8 cellular contexts compared by ENCODE assay signal in genomic region chr12:25377475-25378179, GRCh38.
DNase-seq lines count a peak whose midpoint lies in the region; ATAC-seq and TF ChIP-seq lines count a peak whose summit lies in the region.

No MANE protein-coding gene starts in this region.

- peak overlapping the region; percentile 33 to 75 for H2BK12ac ChIP-seq in mesenchymal stem cell (ENCODE audit: low read length in 2 of 2)

- no peaks in the 10 kb centered on the region for H3K9me3 Mint-ChIP-seq in CD4-positive, alpha-beta T cell

- intact Hi-C loops in CD4-positive, alpha-beta T cell (cut with DNase I, micrococcal nuclease) = no loop called here
- intact Hi-C loops in left ventricle myocardium superior (cut with micrococcal nuclease) = no loop called here

- peak in 8 of 10 experiments; percentile 6 to 45 (median 25) for DNase-seq in CD4-positive, alpha-beta T cell
- DNase-seq in activated CD8-positive, alpha-beta memory T cell treated with anti-CD3 and anti-CD28 coated beads, Interleukin-2, amount 50 U/mL, for 24 hours (ENCODE audit: extremely low read depth) = peak; percentile 10
- DNase-seq in mesenchymal stem cell (peak; percentile 78), left ventricle myocardium superior (no peak), cerebellar nuclear complex (lab: John Stamatoyannopoulos, UW) (no peak)

- no peak overlapping the region for H2BK120ac ChIP-seq in mesenchymal stem cell (ENCODE audit: low read depth, low read length)

- no peak for TF ChIP-seq CTCF in CD4-positive, alpha-beta T cell (IDR thresholded peaks at IDR 0.05)

- H3K9ac ChIP-seq in mesenchymal stem cell (ENCODE audit: low read length) = no peak overlapping the region

- WGBS in mesenchymal stem cell = 34% methylated on average over 5 of the region's 5 CpGs

- peak overlapping the region; percentile 63 for H3K4me3 Mint-ChIP-seq in CD4-positive, alpha-beta T cell

- no peak overlapping the region for H4K91ac ChIP-seq in mesenchymal stem cell (ENCODE audit: low read length)

- no peaks in the 10 kb centered on the region for H3K27me3 ChIP-seq in CD4-positive, alpha-beta T cell (ENCODE audit: control insufficient read depth, insufficient read depth, low read length)
- H3K27me3 ChIP-seq in mesenchymal stem cell (ENCODE audit: control insufficient read depth in 1 of 2, insufficient read depth in 1 of 2, low read length in 2 of 2) = no peaks in the 10 kb centered on the region

- H3K36me3 ChIP-seq in mesenchymal stem cell (ENCODE audit: control insufficient read depth in 1 of 2, insufficient read depth in 2 of 2, low read depth in 1 of 2, low read length in 2 of 2) = no peaks in the 10 kb centered on the region

- H3K9me3 ChIP-seq in CD4-positive, alpha-beta T cell (ENCODE audit: control insufficient read depth, low read length) = no peaks in the 10 kb centered on the region
- no peaks in the 10 kb centered on the region for H3K9me3 ChIP-seq in mesenchymal stem cell (ENCODE audit: control insufficient read depth, low read length)

- peak; percentile 92 for ATAC-seq in CD4-positive, alpha-beta T cell (ENCODE audit: poor library complexity)
- ATAC-seq in HG02938 (IDR thresholded peaks at IDR 0.05; ENCODE audit: unreplicated experiment) (peak; percentile 78), left ventricle myocardium superior (no peak), GM19324 (IDR thresholded peaks at IDR 0.05; ENCODE audit: low FRiP score, unreplicated experiment) (no peak), GM21786 (IDR thresholded peaks at IDR 0.05; ENCODE audit: unreplicated experiment) (no peak)

- H3K4me1 ChIP-seq in mesenchymal stem cell (ENCODE audit: control insufficient read depth, insufficient read depth, low read depth, low read length) = no peaks in the 10 kb centered on the region

- no peak overlapping the region for H4K8ac ChIP-seq in mesenchymal stem cell (ENCODE audit: low read length)

- peak overlapping the region; percentile 26 for H3K27ac ChIP-seq in CD4-positive, alpha-beta T cell (ENCODE audit: low read depth, low read length)
- H3K27ac ChIP-seq in mesenchymal stem cell (ENCODE audit: low read length, poor library complexity, severe bottlenecking) = no peak overlapping the region

- H3K36me3 Mint-ChIP-seq in CD4-positive, alpha-beta T cell (ENCODE audit: low read depth) = no peaks in the 10 kb centered on the region

- H3K4me1 Mint-ChIP-seq in CD4-positive, alpha-beta T cell (ENCODE audit: low read depth) = peaks cover 47% of the 10 kb centered on the region

- H3K4me2 ChIP-seq in mesenchymal stem cell (ENCODE audit: low read length, poor library complexity, severe bottlenecking) = no peak overlapping the region

- no peak overlapping the region for H2AK5ac ChIP-seq in mesenchymal stem cell (ENCODE audit: low read length, severe bottlenecking)

- POLR2A ChIA-PET in CD4-positive, alpha-beta T cell (lab: Charles Lee) = interaction anchor here (0.6 to 3.1 kb wide), 20 partner anchors 9 to 326 kb away, joined by 3 to 32 read pairs (median 4); partner anchors contain the start of genes DNAI7, ETFRF1 and KRAS

- no peak overlapping the region for H3K23ac ChIP-seq in mesenchymal stem cell (ENCODE audit: low read length in 2 of 2)

- peak overlapping the region; percentile 89 for H3K27ac Mint-ChIP-seq in CD4-positive, alpha-beta T cell

- no peaks in the 10 kb centered on the region for H3K27me3 Mint-ChIP-seq in CD4-positive, alpha-beta T cell

- H3K14ac ChIP-seq in mesenchymal stem cell (ENCODE audit: low read length in 2 of 2) = no peak overlapping the region

- no peak overlapping the region for H3K4ac ChIP-seq in mesenchymal stem cell (ENCODE audit: low read depth in 1 of 2, low read length in 2 of 2)

- CTCF ChIA-PET in CD4-positive, alpha-beta T cell (lab: Charles Lee) = interaction anchor here (0.7 to 2.6 kb wide), 5 partner anchors 10 to 136 kb away, joined by 3 to 12 read pairs (median 3); no protein-coding TSS in a partner anchor

- H2BK15ac ChIP-seq in mesenchymal stem cell (ENCODE audit: low read depth, poor library complexity, severe bottlenecking) = no peak overlapping the region

- H2AFZ ChIP-seq in mesenchymal stem cell (ENCODE audit: low read depth, low read length) = no peak overlapping the region

- H3K79me1 ChIP-seq in mesenchymal stem cell (replicated peaks; ENCODE audit: low read length, poor library complexity, severe bottlenecking) = no peaks in the 10 kb centered on the region

- H2BK5ac ChIP-seq in mesenchymal stem cell (ENCODE audit: low read depth, low read length, poor library complexity, severe bottlenecking) = no peak overlapping the region

- H3K18ac ChIP-seq in mesenchymal stem cell (ENCODE audit: low read depth in 1 of 2, low read length in 2 of 2) = no peak overlapping the region

- no peak overlapping the region for H3K4me3 ChIP-seq in mesenchymal stem cell (ENCODE audit: insufficient read depth in 1 of 2, low read depth in 1 of 2, low read length in 2 of 2)

Comparison
In these comparisons a context has a peak if more than half of its experiments do, and no peak if none do; other contexts are left out.
1. ATAC-seq: peak in CD4-positive, alpha-beta T cell (single experiment) and HG02938 (single experiment); none in left ventricle myocardium superior (single experiment), GM19324 (single experiment) and GM21786 (single experiment).
2. DNase-seq: peak in CD4-positive, alpha-beta T cell (8 of 10), activated CD8-positive, alpha-beta memory T cell treated with anti-CD3 and anti-CD28 coated beads, Interleukin-2, amount 50 U/mL, for 24 hours (single experiment) and mesenchymal stem cell (single experiment); none in left ventricle myocardium superior (single experiment) and cerebellar nuclear complex (0 of 2).